Comparison of ENCODE assay signal across 10 cellular contexts in genomic region chr2:85662899-85663683, GRCh38. TPM values are rescaled to one million over a fixed set of nuclear protein-coding genes. Genes with fewer than 3 reads are reported as not detected.
DNase-seq lines count a peak whose midpoint lies in the region; ATAC-seq and TF ChIP-seq lines count a peak whose summit lies in the region.
"Had no signal": no experiment of that assay in that cellular context is flagged by ENCODE, and none has a peak within 500 bp of the region (broad histone marks: within the 10 kb centered on the region; RNA-seq: fewer than 3 reads in every experiment).

No MANE protein-coding gene starts in this region.

- BruUV-seq in PC-3 (replicated peaks; lab: Mats Ljungman, UMichigan) = no TSS peak

- no peaks in the 10 kb centered on the region for H3K4me1 Mint-ChIP-seq in activated naive CD4-positive, alpha-beta T cell treated with anti-CD3 and anti-CD28 coated beads for 36 hours (ENCODE audit: low read depth)
- H3K4me1 Mint-ChIP-seq: activated naive CD4-positive, alpha-beta T cell treated with anti-CD3 and anti-CD28 coated beads, Interleukin-2, amount 50 U/mL, for 24 hours had no signal

- H3K36me3 Mint-ChIP-seq in activated naive CD4-positive, alpha-beta T cell treated with anti-CD3 and anti-CD28 coated beads for 36 hours (ENCODE audit: low read depth) = peaks cover 6% of the 10 kb centered on the region

- H3K9me3 Mint-ChIP-seq in activated naive CD4-positive, alpha-beta T cell treated with anti-CD3 and anti-CD28 coated beads for 36 hours = no peaks in the 10 kb centered on the region
- H3K9me3 Mint-ChIP-seq: activated naive CD4-positive, alpha-beta T cell treated with anti-CD3 and anti-CD28 coated beads, Interleukin-2, amount 50 U/mL, for 24 hours; T-helper 1 cell treated with Interleukin-12 subunit alpha and Interleukin-12 subunit beta and Interleukin-4 antibody, amounts not matched to agents 30 μg/mL and 1 μg/mL, for 36 hours had no signal

- H3K27me3 ChIP-seq in PC-3 (ENCODE audit: low read length) (no peaks in the 10 kb centered on the region), fibroblast of lung (ENCODE audit: control insufficient read depth, insufficient read depth, low read length) (no peaks in the 10 kb centered on the region)

- no peak overlapping the region for H3K4me3 Mint-ChIP-seq in activated naive CD4-positive, alpha-beta T cell treated with anti-CD3 and anti-CD28 coated beads for 36 hours
- H3K4me3 Mint-ChIP-seq: activated naive CD4-positive, alpha-beta T cell treated with anti-CD3 and anti-CD28 coated beads, Interleukin-2, amount 50 U/mL, for 24 hours; T-helper 1 cell treated with Interleukin-12 subunit alpha and Interleukin-12 subunit beta and Interleukin-4 antibody, amounts not matched to agents 30 μg/mL and 1 μg/mL, for 36 hours had no signal

- H3K4me1 ChIP-seq in PC-3 (ENCODE audit: insufficient read depth, low read length) (0 out of 2 replicates have a peak, but pooled peaks cover 4% of the 10 kb centered on the region), fibroblast of lung (ENCODE audit: control insufficient read depth, extremely low read depth, insufficient read depth, low read length) (peaks cover 4% of the 10 kb centered on the region)

- intact Hi-C loops in PC-3 (cut with micrococcal nuclease) = no loop called here
- intact Hi-C loops in activated naive CD4-positive, alpha-beta T cell treated with anti-CD3 and anti-CD28 coated beads for 36 hours (cut with micrococcal nuclease) = no loop called here

- no peak for TF ChIP-seq CTCF in PC-3 (conservative IDR thresholded peaks at IDR 0.05; ENCODE audit: low read depth, low read length)
- TF ChIP-seq CTCF in fibroblast of lung (conservative IDR thresholded peaks at IDR 0.05 in 1 of 2, IDR thresholded peaks at IDR 0.05 in 1 of 2; ENCODE audit: low read depth in 1 of 2, low read length in 2 of 2) = no peak

- DNase-seq in AG20443 (ENCODE audit: low spot score) (peak; percentile 90), PC-3 (peak; percentile 73), fibroblast of lung (ENCODE audit: low read depth in 2 of 2) (peak; percentile 86 to 97), myocyte (ENCODE audit: low read depth) (peak; percentile 43), NCI-H1092 treated with DMSO at 0.1 percent for 48 hours (lab: John Stamatoyannopoulos, UW) (no peak)
- DNase-seq in activated naive CD4-positive, alpha-beta T cell treated with anti-CD3 and anti-CD28 coated beads for 36 hours = no peak
- DNase-seq in activated T-cell treated with anti-CD3 and anti-CD28 coated beads, Interleukin-2, amount 50 U/mL, for 48 hours = no peak

- no peak overlapping the region for H3K9ac ChIP-seq in PC-3 (ENCODE audit: low read length)
- H3K9ac ChIP-seq in fibroblast of lung (ENCODE audit: insufficient read depth, low read length) = no peak overlapping the region

- H4K20me1 ChIP-seq in PC-3 (ENCODE audit: low read length) = no peaks in the 10 kb centered on the region
- H4K20me1 ChIP-seq in fibroblast of lung (ENCODE audit: control insufficient read depth, extremely low read depth, insufficient read depth, low read length) = no peaks in the 10 kb centered on the region

- no peaks in the 10 kb centered on the region for H3K79me2 ChIP-seq in PC-3 (ENCODE audit: low read length)
- no peaks in the 10 kb centered on the region for H3K79me2 ChIP-seq in fibroblast of lung (ENCODE audit: control insufficient read depth, insufficient read depth, low read length)

- no peak overlapping the region for H3K27ac ChIP-seq in PC-3 (ENCODE audit: low read length)
- no peak overlapping the region for H3K27ac ChIP-seq in fibroblast of lung (ENCODE audit: insufficient read depth, low read length)

- no peak overlapping the region for H3K27ac Mint-ChIP-seq in activated naive CD4-positive, alpha-beta T cell treated with anti-CD3 and anti-CD28 coated beads for 36 hours
- H3K27ac Mint-ChIP-seq: activated naive CD4-positive, alpha-beta T cell treated with anti-CD3 and anti-CD28 coated beads, Interleukin-2, amount 50 U/mL, for 24 hours; T-helper 1 cell treated with Interleukin-12 subunit alpha and Interleukin-12 subunit beta and Interleukin-4 antibody, amounts not matched to agents 30 μg/mL and 1 μg/mL, for 36 hours had no signal

- ATAC-seq in PC-3 (peak; percentile 90), GM18870 (IDR thresholded peaks at IDR 0.05; ENCODE audit: unreplicated experiment) (no peak)

- H3K9me2 ChIP-seq in PC-3 (replicated peaks; ENCODE audit: low read length) = no peaks in the 10 kb centered on the region

- H3F3A ChIP-seq in PC-3 (ENCODE audit: low read length, unreplicated experiment) = no peaks in the 10 kb centered on the region

- CTCF ChIA-PET in PC-3 (lab: Charles Lee) = interaction anchor here (0.5 kb wide), 1 partner anchor 684 kb away, joined by 4 read pairs; no protein-coding TSS in a partner anchor
- CTCF ChIA-PET in activated naive CD4-positive, alpha-beta T cell treated with anti-CD3 and anti-CD28 coated beads for 36 hours (lab: Charles Lee) = interaction anchor here (1.2 to 1.5 kb wide), 2 partner anchors 17 to 26 kb away, joined by 3 to 7 read pairs; no protein-coding TSS in a partner anchor

- H2AFZ ChIP-seq in PC-3 (ENCODE audit: low read length) = no peak overlapping the region
- H2AFZ ChIP-seq in fibroblast of lung (ENCODE audit: low read length) = no peak overlapping the region

- no peaks in the 10 kb centered on the region for H3K27me3 Mint-ChIP-seq in activated naive CD4-positive, alpha-beta T cell treated with anti-CD3 and anti-CD28 coated beads for 36 hours (ENCODE audit: low read depth)
- H3K27me3 Mint-ChIP-seq: activated naive CD4-positive, alpha-beta T cell treated with anti-CD3 and anti-CD28 coated beads, Interleukin-2, amount 50 U/mL, for 24 hours had no signal

- no peaks in the 10 kb centered on the region for H3K36me3 ChIP-seq in PC-3 (ENCODE audit: low read depth, low read length)
- no peaks in the 10 kb centered on the region for H3K36me3 ChIP-seq in fibroblast of lung (ENCODE audit: control insufficient read depth, insufficient read depth, low read length)

- H3K9me3 ChIP-seq in PC-3 (ENCODE audit: low read length) (no peaks in the 10 kb centered on the region), fibroblast of lung (ENCODE audit: control insufficient read depth, insufficient read depth, low read depth, low read length) (no peaks in the 10 kb centered on the region)

- H3K4me3 ChIP-seq in PC-3 (ENCODE audit: low read length) = no peak overlapping the region
- H3K4me3 ChIP-seq in fibroblast of lung (replicated peaks in 1 of 4; ENCODE audit: control extremely low read depth in 1 of 4, insufficient read depth in 1 of 4, low read depth in 3 of 4, low read length in 4 of 4) = no peak overlapping the region

- POLR2A ChIA-PET in PC-3 (lab: Charles Lee; ENCODE audit: unreplicated experiment) = no interaction called here

- H3K4me2 ChIP-seq in PC-3 (ENCODE audit: low read length) (no peak overlapping the region), fibroblast of lung (ENCODE audit: extremely low read depth, insufficient read depth, low read length) (no peak overlapping the region)

RNA-seq across cellular contexts. Expression of gene SFTPB, which starts 4.9 kb away (rescaled TPM):
- total RNA-seq in PC-3 (2014; rRNA removed) (not detected in 2 replicates), fibroblast of lung (not detected in 2 replicates), myocyte (not detected in 2 replicates)
- not detected in 2 replicates for polyA plus RNA-seq in fibroblast of lung
- not detected in 2 replicates for polyA plus RNA-seq in fibroblast of lung (2012)
- not detected in 2 replicates for polyA minus RNA-seq in fibroblast of lung (ENCODE audit: low replicate concordance)
- 0.08 TPM for polyA plus RNA-seq in myocyte (2012)
- not detected for total RNA-seq in activated naive CD4-positive, alpha-beta T cell treated with anti-CD3 and anti-CD28 coated beads for 36 hours

RNA-seq across cellular contexts. Expression of gene GNLY, which starts 31.1 kb away (rescaled TPM):
- total RNA-seq in PC-3 (2014; rRNA removed) (not detected in 2 replicates), fibroblast of lung (under 0.01 TPM in 1 of 2 replicates, not detected in the other), myocyte (1.4 TPM in 1 of 2 replicates, not detected in the other)
- not detected in 2 replicates for polyA plus RNA-seq in fibroblast of lung
- polyA plus RNA-seq in fibroblast of lung (2012) = not detected in 2 replicates
- polyA minus RNA-seq in fibroblast of lung (ENCODE audit: low replicate concordance) = not detected in 2 replicates
- polyA plus RNA-seq in myocyte (2012) = 0.14 TPM
- 1 to 10 TPM; 2.6 to 3.2 TPM for total RNA-seq in activated naive CD4-positive, alpha-beta T cell treated with anti-CD3 and anti-CD28 coated beads for 36 hours

RNA-seq across cellular contexts. Expression of gene USP39, which starts 47.1 kb away (rescaled TPM):
- total RNA-seq in PC-3 (2014; rRNA removed) (179 and 278 TPM in 2 replicates), fibroblast of lung (34.9 and 41.1 TPM in 2 replicates), myocyte (47.7 and 81.2 TPM in 2 replicates)
- polyA plus RNA-seq in fibroblast of lung = 53.5 and 63.5 TPM in 2 replicates
- 39.8 and 51.6 TPM in 2 replicates for polyA plus RNA-seq in fibroblast of lung (2012)
- 36.6 and 40.1 TPM in 2 replicates for polyA minus RNA-seq in fibroblast of lung (ENCODE audit: low replicate concordance)
- 68.4 TPM for polyA plus RNA-seq in myocyte (2012)
- total RNA-seq in activated naive CD4-positive, alpha-beta T cell treated with anti-CD3 and anti-CD28 coated beads for 36 hours = 10 to 100 TPM; 92.3 to 94.6 TPM

RNA-seq across cellular contexts. Expression of gene C2orf68, which starts 51.2 kb away (rescaled TPM):
- total RNA-seq in PC-3 (2014; rRNA removed) = 26.6 and 27.6 TPM in 2 replicates
- total RNA-seq in fibroblast of lung = 16.9 and 26.1 TPM in 2 replicates
- polyA plus RNA-seq in fibroblast of lung = 11.0 and 15.4 TPM in 2 replicates
- 17.2 and 21.7 TPM in 2 replicates for polyA plus RNA-seq in fibroblast of lung (2012)
- 20.2 and 28.7 TPM in 2 replicates for polyA minus RNA-seq in fibroblast of lung (ENCODE audit: low replicate concordance)
- total RNA-seq in myocyte = 20.2 and 28.5 TPM in 2 replicates
- polyA plus RNA-seq in myocyte (2012) = 45.2 TPM
- total RNA-seq in activated naive CD4-positive, alpha-beta T cell treated with anti-CD3 and anti-CD28 coated beads for 36 hours = 10 to 100 TPM; 29.3 to 31.0 TPM

Comparison
In these comparisons a context has a peak if more than half of its experiments do, and no peak if none do; other contexts are left out.
1. DNase-seq: peak in AG20443 (single experiment), PC-3 (single experiment), fibroblast of lung (2 of 2) and myocyte (single experiment); none in activated naive CD4-positive, alpha-beta T cell treated with anti-CD3 and anti-CD28 coated beads for 36 hours (single experiment), NCI-H1092 treated with DMSO at 0.1 percent for 48 hours (single experiment) and activated T-cell treated with anti-CD3 and anti-CD28 coated beads, Interleukin-2, amount 50 U/mL, for 48 hours (0 of 2).